In the genomic region with DNA sequence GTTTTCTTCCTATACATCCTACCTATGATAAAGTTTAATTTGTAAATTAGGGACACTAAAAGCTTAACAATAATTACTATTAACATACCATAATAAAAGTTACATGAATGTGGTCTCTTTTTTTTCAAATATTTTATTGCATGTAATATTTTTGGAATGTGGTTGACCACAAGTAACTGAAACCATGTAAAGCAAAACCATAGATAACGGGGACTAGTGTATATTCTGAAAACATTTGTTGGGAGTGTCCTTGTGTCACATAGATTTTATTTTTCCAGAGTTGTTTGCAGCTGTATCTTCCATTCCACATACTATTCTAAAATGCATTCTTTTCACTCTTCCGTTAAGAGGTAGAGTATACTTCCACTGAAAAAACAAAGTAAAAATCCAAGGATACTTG, we compare ENCODE assay signal across 20 cellular contexts.
"Had no signal": no experiment of that assay in that cellular context is flagged by ENCODE, and none has a peak within 500 bp of the region (broad histone marks: within the 10 kb centered on the region; RNA-seq: fewer than 3 reads in every experiment).

No MANE protein-coding gene starts in this region.

- ATAC-seq: activated naive CD8-positive, alpha-beta T cell treated with anti-CD3 and anti-CD28 coated beads, Interleukin-2, amount 50 U/mL, for 24 hours; activated T-cell treated with anti-CD3 and anti-CD28 coated beads, Interleukin-2, amount 50 U/mL, for 4 hours; left lobe of liver; sciatic nerve; stimulated activated naive CD8-positive, alpha-beta T cell treated with anti-CD3 and anti-CD28 coated beads, Interleukin-15, amount 100 ng/mL, for 72 hours had no signal

- H3K36me3 ChIP-seq: suprapubic skin had no signal

- DNase-seq: activated CD4-positive, alpha-beta T cell treated with anti-CD3 and anti-CD28 coated beads, Interleukin-2, amount 10 ng/mL, durations not matched to agents 7 days and 5 days; activated CD4-positive, CD25-positive, alpha-beta regulatory T cell; activated CD8-positive, alpha-beta memory T cell treated with anti-CD3 and anti-CD28 coated beads, Interleukin-2, amount 50 U/mL, for 4 hours; activated naive CD4-positive, alpha-beta T cell treated with anti-CD3 and anti-CD28 coated beads for 36 hours; activated naive CD8-positive, alpha-beta T cell treated with anti-CD3 and anti-CD28 coated beads, Interleukin-2, amount 50 U/mL, for 24 hours; activated T-cell treated with anti-CD3 and anti-CD28 coated beads, Interleukin-2, amount 50 U/mL, for 4 hours; anterior cingulate cortex; caudate nucleus; dorsolateral prefrontal cortex; foreskin fibroblast; hippocampal formation; kidney; stimulated activated CD4-positive, alpha-beta T cell treated with anti-CD3 and anti-CD28 coated beads, Interleukin-4, amount 100 ng/mL, for 1 hour; stimulated activated naive CD8-positive, alpha-beta T cell treated with anti-CD3 and anti-CD28 coated beads, Interleukin-15, amount 100 ng/mL, for 72 hours had no signal

- H3K27ac ChIP-seq: dorsolateral prefrontal cortex, parathyroid adenoma, suprapubic skin had no signal

- H3K27me3 ChIP-seq: suprapubic skin had no signal

- H3K4me3 ChIP-seq: dorsolateral prefrontal cortex, lung, smooth muscle cell, suprapubic skin had no signal

- H3K4me2 ChIP-seq: smooth muscle cell had no signal

- H3K9me3 ChIP-seq: suprapubic skin had no signal

- H3K9ac ChIP-seq: parathyroid adenoma had no signal

- H3K4me1 ChIP-seq: parathyroid adenoma, suprapubic skin had no signal
